28 cellular contexts compared by ENCODE assay signal in genomic region chr1:91076834-91077233, GRCh38.
"Had no signal": no experiment of that assay in that cellular context is flagged by ENCODE, and none has a peak within 500 bp of the region (broad histone marks: within the 10 kb centered on the region; RNA-seq: fewer than 3 reads in every experiment).

No MANE protein-coding gene starts in this region.

- ATAC-seq: activated CD8-positive, alpha-beta T cell treated with anti-CD3 and anti-CD28 coated beads for 36 hours; activated T-cell treated with anti-CD3 and anti-CD28 coated beads, Interleukin-2, amount 50 U/mL, for 4 hours; activated T-helper 17 cell treated with anti-CD3 and anti-CD28 coated beads, Interleukin-2, amount 50 U/mL, for 72 hours; esophagus mucosa; T-helper 17 cell had no signal

- H3K27ac Mint-ChIP-seq: activated CD4-positive, alpha-beta T cell treated with anti-CD3 and anti-CD28 coated beads, Interleukin-2, amount 10 ng/mL, durations not matched to agents 7 days and 5 days; activated CD8-positive, alpha-beta T cell treated with anti-CD3 and anti-CD28 coated beads for 36 hours; activated naive CD8-positive, alpha-beta T cell; activated T-helper 17 cell treated with anti-CD3 and anti-CD28 coated beads, Interleukin-2, amount 50 U/mL, for 72 hours; dendritic cell treated with granulocyte-macrophage colony-stimulating factor and Interleukin-4, amounts not matched to agents 40 ng/mL and 50 ng/mL, for 4 days; endodermal cell; T-helper 17 cell; T-helper 2 cell treated with Interferon-gamma antibody and Interleukin-4, amounts not matched to agents 5 μg/mL and 100 μg/mL, for 36 hours had no signal

- H3K4me3 ChIP-seq: coronary artery, dorsolateral prefrontal cortex had no signal

- H3K4me1 Mint-ChIP-seq: activated CD4-positive, alpha-beta T cell treated with anti-CD3 and anti-CD28 coated beads, Interleukin-2, amount 10 ng/mL, durations not matched to agents 7 days and 5 days; activated T-helper 17 cell treated with anti-CD3 and anti-CD28 coated beads, Interleukin-2, amount 50 U/mL, for 72 hours; central memory CD8-positive, alpha-beta T cell had no signal

- H3K27me3 ChIP-seq: brain microvascular endothelial cell had no signal

- H3K4me3 Mint-ChIP-seq: activated CD4-positive, alpha-beta T cell treated with anti-CD3 and anti-CD28 coated beads, Interleukin-2, amount 10 ng/mL, durations not matched to agents 7 days and 5 days; activated CD8-positive, alpha-beta T cell treated with anti-CD3 and anti-CD28 coated beads for 36 hours; activated naive CD8-positive, alpha-beta T cell; activated T-cell treated with anti-CD3 and anti-CD28 coated beads, Interleukin-2, amount 50 U/mL, for 4 hours; activated T-helper 17 cell treated with anti-CD3 and anti-CD28 coated beads, Interleukin-2, amount 50 U/mL, for 72 hours; central memory CD8-positive, alpha-beta T cell; dendritic cell treated with granulocyte-macrophage colony-stimulating factor and Interleukin-4, amounts not matched to agents 40 ng/mL and 50 ng/mL, for 4 days; endodermal cell; T-helper 17 cell; T-helper 2 cell treated with Interferon-gamma antibody and Interleukin-4, amounts not matched to agents 5 μg/mL and 100 μg/mL, for 36 hours had no signal

- H3K36me3 ChIP-seq: brain microvascular endothelial cell had no signal

- H3K27me3 Mint-ChIP-seq: activated CD4-positive, alpha-beta T cell treated with anti-CD3 and anti-CD28 coated beads, Interleukin-2, amount 10 ng/mL, durations not matched to agents 7 days and 5 days; activated T-helper 17 cell treated with anti-CD3 and anti-CD28 coated beads, Interleukin-2, amount 50 U/mL, for 72 hours; dendritic cell treated with granulocyte-macrophage colony-stimulating factor and Interleukin-4, amounts not matched to agents 40 ng/mL and 50 ng/mL, for 4 days had no signal

- H3K27ac ChIP-seq: brain microvascular endothelial cell, coronary artery, dorsolateral prefrontal cortex had no signal

- H3K9me3 Mint-ChIP-seq: activated CD4-positive, alpha-beta T cell treated with anti-CD3 and anti-CD28 coated beads, Interleukin-2, amount 10 ng/mL, durations not matched to agents 7 days and 5 days; activated CD8-positive, alpha-beta T cell treated with anti-CD3 and anti-CD28 coated beads for 36 hours; activated T-cell treated with anti-CD3 and anti-CD28 coated beads, Interleukin-2, amount 50 U/mL, for 4 hours; activated T-helper 17 cell treated with anti-CD3 and anti-CD28 coated beads, Interleukin-2, amount 50 U/mL, for 72 hours; central memory CD8-positive, alpha-beta T cell; endodermal cell; T-helper 2 cell treated with Interferon-gamma antibody and Interleukin-4, amounts not matched to agents 5 μg/mL and 100 μg/mL, for 36 hours had no signal

- DNase-seq: activated CD4-positive, alpha-beta T cell treated with anti-CD3 and anti-CD28 coated beads for 1 hour; activated CD4-positive, alpha-beta T cell treated with anti-CD3 and anti-CD28 coated beads for 4 hours; activated CD4-positive, alpha-beta T cell treated with anti-CD3 and anti-CD28 coated beads, Interleukin-2, amount 10 ng/mL, durations not matched to agents 7 days and 5 days; activated CD4-positive, alpha-beta T cell treated with anti-CD3 and anti-CD28 coated beads, Interleukin-2, amount 50 U/mL, for 48 hours; activated CD8-positive, alpha-beta memory T cell treated with anti-CD3 and anti-CD28 coated beads for 24 hours; activated CD8-positive, alpha-beta T cell treated with anti-CD3 and anti-CD28 coated beads for 36 hours; activated effector memory CD4-positive, alpha-beta T cell treated with Interleukin-2 at 50 U/mL for 16 hours; activated gamma-delta T cell treated with Interleukin-2 at 50 U/mL for 16 hours; activated naive CD4-positive, alpha-beta T cell treated with anti-CD3 and anti-CD28 coated beads, Interleukin-2, amount 50 U/mL, for 16 hours; activated naive CD4-positive, alpha-beta T cell treated with Interleukin-2 at 50 U/mL for 16 hours; activated T-cell treated with anti-CD3 and anti-CD28 coated beads, Interleukin-2, amount 50 U/mL, for 4 hours; amniotic stem cell; anterior cingulate cortex; brain microvascular endothelial cell; dorsolateral prefrontal cortex; effector memory CD4-positive, alpha-beta T cell; endodermal cell; foreskin fibroblast; head of caudate nucleus; T-helper 17 cell; T1000 had no signal
